33 cellular contexts compared by ENCODE assay signal in the genomic region with DNA sequence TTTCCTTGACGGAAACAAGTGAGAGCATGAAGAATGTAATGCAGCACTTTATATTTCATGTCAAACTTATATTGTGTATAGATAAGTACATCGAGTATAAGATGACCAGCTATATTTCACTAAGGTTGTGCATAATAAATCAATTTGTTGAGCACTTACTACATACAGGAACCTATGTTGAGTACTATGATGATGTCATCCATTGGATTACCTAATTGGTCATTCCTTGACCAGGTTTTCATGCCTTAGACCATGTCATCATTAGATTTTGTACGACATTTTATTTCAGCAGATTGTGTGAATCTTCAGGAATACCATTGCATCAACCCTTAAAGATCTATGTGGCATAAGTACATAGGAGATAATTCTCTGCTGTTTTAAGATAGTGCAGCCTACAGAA.
"Had no signal": no experiment of that assay in that cellular context is flagged by ENCODE, and none has a peak within 500 bp of the region (broad histone marks: within the 10 kb centered on the region; RNA-seq: fewer than 3 reads in every experiment).

No MANE protein-coding gene starts in this region.

- H3K27me3 ChIP-seq: adrenal gland, ascending aorta, body of pancreas, brain microvascular endothelial cell, breast epithelium, cardiac muscle cell had no signal

- DNase-seq: activated effector memory CD4-positive, alpha-beta T cell treated with anti-CD3 and anti-CD28 coated beads, Interleukin-2, amount 50 U/mL, for 16 hours; activated effector memory CD4-positive, alpha-beta T cell treated with Interleukin-2 at 50 U/mL for 16 hours; activated gamma-delta T cell; activated gamma-delta T cell treated with Interleukin-2 at 50 U/mL for 16 hours; activated naive CD4-positive, alpha-beta T cell; activated naive CD4-positive, alpha-beta T cell treated with anti-CD3 and anti-CD28 coated beads for 36 hours; activated naive CD4-positive, alpha-beta T cell treated with anti-CD3 and anti-CD28 coated beads, Interleukin-2, amount 10 ng/mL, durations not matched to agents 7 days and 5 days; activated naive CD4-positive, alpha-beta T cell treated with anti-CD3 and anti-CD28 coated beads, Interleukin-2, amount 50 U/mL, for 16 hours; activated naive CD4-positive, alpha-beta T cell treated with Interleukin-2 at 50 U/mL for 16 hours; activated naive CD8-positive, alpha-beta T cell treated with anti-CD3 and anti-CD28 coated beads for 36 hours; activated naive CD8-positive, alpha-beta T cell treated with anti-CD3 and anti-CD28 coated beads, Interleukin-2, amount 10 ng/mL, durations not matched to agents 7 days and 5 days; activated naive CD8-positive, alpha-beta T cell treated with anti-CD3 and anti-CD28 coated beads, Interleukin-2, amount 50 U/mL, for 24 hours; activated T-cell treated with anti-CD3 and anti-CD28 coated beads, Interleukin-2, amount 50 U/mL, for 4 hours; activated T-cell treated with anti-CD3 and anti-CD28 coated beads, Interleukin-2, amount 50 U/mL, for 48 hours; activated T-cell treated with anti-CD3 and anti-CD28 coated beads, Interleukin-2, amount 50 U/mL, for 72 hours; adrenal gland; amniotic stem cell; amygdala; anterior cingulate cortex; aorta; body of pancreas; brain microvascular endothelial cell; caudate nucleus; central memory CD4-positive, alpha-beta T cell; cerebellar nuclear complex had no signal

- H3K9me3 ChIP-seq: adrenal gland, ascending aorta, body of pancreas, breast epithelium had no signal

- ATAC-seq: activated naive CD4-positive, alpha-beta T cell treated with anti-CD3 and anti-CD28 coated beads, Interleukin-2, amount 50 U/mL, for 72 hours; activated naive CD8-positive, alpha-beta T cell treated with anti-CD3 and anti-CD28 coated beads, Interleukin-2, amount 50 U/mL, for 24 hours; activated T-cell treated with anti-CD3 and anti-CD28 coated beads, Interleukin-2, amount 50 U/mL, for 4 hours; activated T-cell treated with anti-CD3 and anti-CD28 coated beads, Interleukin-2, amount 50 U/mL, for 72 hours; activated T-helper 17 cell treated with anti-CD3 and anti-CD28 coated beads, Interleukin-2, amount 50 U/mL, for 72 hours; body of pancreas had no signal

- H3K36me3 ChIP-seq: adrenal gland, ascending aorta, brain microvascular endothelial cell, breast epithelium had no signal

- H3K27ac ChIP-seq: adrenal gland, ascending aorta, body of pancreas, brain microvascular endothelial cell, breast epithelium, cardiac muscle cell had no signal

- FAIRE-seq: astrocyte, bronchial epithelial cell, colon had no signal

- H3K4me1 ChIP-seq: adrenal gland, ascending aorta, body of pancreas, breast epithelium had no signal

- H3K4me3 ChIP-seq: adrenal gland, ascending aorta, body of pancreas, breast epithelium, cardiac muscle cell had no signal
